ENCODE assay signal across 8 cellular contexts in the genomic region with DNA sequence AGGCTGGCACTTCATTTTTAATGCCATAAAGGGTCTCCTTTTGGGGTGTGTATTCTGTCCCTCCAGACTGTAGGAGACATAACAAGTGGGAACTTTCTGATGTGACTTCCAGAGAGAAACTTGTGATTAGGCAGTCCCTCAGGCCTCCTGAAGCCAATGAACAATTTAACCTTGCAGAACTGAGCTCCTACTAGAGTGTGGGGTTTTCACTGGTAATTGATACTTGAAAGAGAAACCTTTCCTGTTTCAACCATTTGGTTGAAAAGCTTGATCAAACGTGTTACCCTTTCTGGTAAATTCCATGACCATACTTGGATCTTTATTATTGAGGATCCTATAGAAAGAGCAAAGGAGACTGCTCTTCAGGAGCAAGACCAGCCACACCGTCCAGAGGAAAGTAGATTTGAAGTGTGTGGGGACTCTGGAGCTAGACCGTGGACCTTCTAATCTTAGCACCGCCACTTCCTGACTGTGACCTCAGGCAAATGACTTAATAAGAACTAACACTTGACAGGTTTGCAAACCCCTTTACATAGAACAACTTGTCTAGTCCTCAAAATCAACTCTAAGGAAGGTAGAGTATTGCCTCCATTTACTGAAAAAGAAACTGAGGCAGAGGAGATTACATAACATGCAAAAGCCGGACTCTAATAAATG.
DNase-seq lines count a peak whose midpoint lies in the region; ATAC-seq, FAIRE-seq and TF ChIP-seq lines count a peak whose summit lies in the region.
"Not testable (repeated sequence)": the region's sequence is repeated elsewhere in the genome, so short reads cannot be mapped to it uniquely, and the experiment has no call there.

No MANE protein-coding gene starts in this region.

- peak; percentile 95 for FAIRE-seq in GM12878 (lab: Jason Lieb, UNC)

- not testable (repeated sequence) for H3K27me3 ChIP-seq in GM12878 (replicated peaks in 1 of 2; ENCODE audit: control insufficient read depth in 2 of 2, insufficient read depth in 2 of 2, low read length in 1 of 2)

- peak overlapping the region; percentile 57; the same call in 1 of the 2 replicates for H3K4me2 ChIP-seq in GM12878 (ENCODE audit: control insufficient read depth, insufficient read depth)

- not testable (repeated sequence) for H3K36me3 ChIP-seq in GM12878 (ENCODE audit: control insufficient read depth in 2 of 2, insufficient read depth in 2 of 2, low read length in 1 of 2)

- ATAC-seq in GM18502 (IDR thresholded peaks at IDR 0.05; ENCODE audit: poor library complexity, unreplicated experiment) = peak; percentile 87
- peak; percentile 87 for ATAC-seq in GM19023 (IDR thresholded peaks at IDR 0.05; ENCODE audit: unreplicated experiment)
- peak; percentile 63 for ATAC-seq in GM21360 (IDR thresholded peaks at IDR 0.05; ENCODE audit: unreplicated experiment)
- ATAC-seq in GM21825 (IDR thresholded peaks at IDR 0.05; ENCODE audit: unreplicated experiment) = peak; percentile 86
- peak; percentile 83 for ATAC-seq in HG02938 (IDR thresholded peaks at IDR 0.05; ENCODE audit: unreplicated experiment)
- ATAC-seq in HG03139 (IDR thresholded peaks at IDR 0.05; ENCODE audit: unreplicated experiment) = peak; percentile 89
- peak; percentile 88 for ATAC-seq in HG03571 (IDR thresholded peaks at IDR 0.05; ENCODE audit: unreplicated experiment)
- peak; percentile 68 for ATAC-seq in GM12878

- not testable (repeated sequence) for TF ChIP-seq POLR2A in GM12878 (IDR thresholded peaks at IDR 0.05; ENCODE audit: low read depth, low read length)

- intact Hi-C loops in GM12878 (cut with micrococcal nuclease; ENCODE audit: unreplicated experiment) = not testable (repeated sequence)

- POLR2A ChIA-PET in GM12878 (lab: Charles Lee) = not testable (repeated sequence)

- RAD21 ChIA-PET in GM12878 (lab: Charles Lee; ENCODE audit: unreplicated experiment) = not testable (repeated sequence)

- TF ChIP-seq EP300 in GM12878 (IDR thresholded peaks at IDR 0.05; ENCODE audit: borderline replicate concordance in 1 of 2, control insufficient read depth in 1 of 2, low read depth in 2 of 2, low read length in 2 of 2) = not testable (repeated sequence)

- SMC1A ChIA-PET in GM12878 (lab: Charles Lee; ENCODE audit: uncharacterized antibody, unreplicated experiment) = interaction anchor here (1.1 kb wide), 1 partner anchor 283 kb away, joined by 3 read pairs; no protein-coding TSS in a partner anchor

- not testable (repeated sequence) for H3K79me2 ChIP-seq in GM12878 (ENCODE audit: control insufficient read depth, insufficient read depth, low read length)

- not testable (repeated sequence) for H3K4me1 ChIP-seq in GM12878 (ENCODE audit: control insufficient read depth, insufficient read depth, low read length)

- 0 out of 2 replicates have a peak overlapping the region, but pooled peaks have one; percentile 29 for H3K4me3 ChIP-seq in GM12878

- 14% methylated on average over 4 of the region's 5 CpGs for WGBS in GM12878 (ENCODE audit: insufficient coverage, insufficient replicate concordance, low lambda C conversion rate, missing lambda C conversion rate)

- not testable (repeated sequence) for H3K9me3 ChIP-seq in GM12878 (replicated peaks; ENCODE audit: control insufficient read depth, insufficient read depth, low read length)

- CTCF ChIA-PET in GM12878 (lab: Yijun Ruan, JAX) = not testable (repeated sequence)

- H4K20me1 ChIP-seq in GM12878 (ENCODE audit: control insufficient read depth, insufficient read depth) = not testable (repeated sequence)

- not testable (repeated sequence) for H3K9ac ChIP-seq in GM12878 (ENCODE audit: control insufficient read depth, insufficient read depth, low read length)

- not testable (repeated sequence) for BruUV-seq in GM12878 (replicated peaks; lab: Mats Ljungman, UMichigan)

- in situ Hi-C loops in GM12878 (cut with MboI) = not testable (repeated sequence)

- H2AFZ ChIP-seq in GM12878 (ENCODE audit: control insufficient read depth, low read depth, low read length) = peak overlapping the region; percentile 56

- DNase-seq in GM12878 (ENCODE audit: low read depth, low spot score) = peak; percentile 9

- TF ChIP-seq RAD21 in GM12878 (IDR thresholded peaks at IDR 0.05; ENCODE audit: insufficient read depth, low read depth, low read length) = not testable (repeated sequence)

- H3K27ac ChIP-seq in GM12878 (ENCODE audit: control insufficient read depth, insufficient read depth) = not testable (repeated sequence)

- TF ChIP-seq CTCF in GM12878 (IDR thresholded peaks at IDR 0.05 in 2 of 3, conservative IDR thresholded peaks at IDR 0.05 in 1 of 3; ENCODE audit: control insufficient read depth in 2 of 3, extremely low read depth in 1 of 3, insufficient read depth in 1 of 3, low read depth in 3 of 3, low read length in 3 of 3) = not testable (repeated sequence)
